ENCODE assay signal across 1 cellular context in genomic region chr2:72712304-72712703, GRCh38.
TF ChIP-seq lines count a peak whose summit lies in the region.

No MANE protein-coding gene starts in this region.

TF ChIP-seq in HepG2, 621 proteins besides CTCF, POLR2A, EP300 and RAD21 (continued from another document):
- no peak for TF ChIP-seq ZBTB40 (IDR thresholded peaks at IDR 0.05)
- no peak for TF ChIP-seq ZBTB40 (CRISPR knock-in tag; IDR thresholded peaks at IDR 0.05)
- TF ChIP-seq HNF4G (IDR thresholded peaks at IDR 0.05; ENCODE audit: borderline replicate concordance, low read depth, low read length) = 0 out of 2 replicates have a peak, but pooled peaks have one; percentile 30
- no peak for TF ChIP-seq HNF4G (CRISPR knock-in tag; IDR thresholded peaks at IDR 0.05; ENCODE audit: borderline replicate concordance, low read depth)
- TF ChIP-seq ZMYM4 (CRISPR knock-in tag; IDR thresholded peaks at IDR 0.05) = peak; percentile 71
